In the genomic region with DNA sequence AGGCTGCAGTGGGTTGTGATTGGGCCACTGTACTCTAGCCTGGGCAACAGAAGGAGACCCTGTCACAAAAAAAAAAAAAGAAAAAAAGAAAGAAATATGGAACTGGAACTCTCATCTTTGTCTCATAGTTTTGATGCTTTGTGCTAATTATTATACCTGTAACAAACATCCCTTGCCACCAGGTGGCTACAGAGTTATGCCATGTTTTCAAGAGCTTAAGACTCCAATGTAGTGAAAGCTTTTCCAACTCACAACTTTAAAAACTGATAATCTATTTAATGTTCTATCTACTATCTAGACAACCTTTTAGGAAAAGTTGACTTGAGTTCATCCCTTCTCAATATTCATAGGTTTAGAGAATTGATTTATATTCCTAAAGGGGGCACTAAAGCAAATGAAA, we compare ENCODE assay signal across 9 cellular contexts. TPM values are rescaled to one million over a fixed set of nuclear protein-coding genes. Genes with fewer than 3 reads are reported as not detected.
DNase-seq lines count a peak whose midpoint lies in the region; ATAC-seq and TF ChIP-seq lines count a peak whose summit lies in the region.
"Had no signal": no experiment of that assay in that cellular context is flagged by ENCODE, and none has a peak within 500 bp of the region (broad histone marks: within the 10 kb centered on the region; RNA-seq: fewer than 3 reads in every experiment).

No MANE protein-coding gene starts in this region.

- no peaks in the 10 kb centered on the region for H3K9me3 Mint-ChIP-seq in activated CD4-positive, alpha-beta memory T cell treated with anti-CD3 and anti-CD28 coated beads, Interleukin-2, amount 10 ng/mL, durations not matched to agents 7 days and 5 days

- H3K4me1 Mint-ChIP-seq in activated CD4-positive, alpha-beta memory T cell treated with anti-CD3 and anti-CD28 coated beads, Interleukin-2, amount 10 ng/mL, durations not matched to agents 7 days and 5 days: no peaks in the 10 kb centered on the region

- H3K79me2 ChIP-seq in osteoblast (ENCODE audit: insufficient read depth, low read length): no peaks in the 10 kb centered on the region

- TF ChIP-seq CTCF in GM12865 (IDR thresholded peaks at IDR 0.05; ENCODE audit: insufficient read depth, low read depth, low read length, missing control alignments): peak; percentile 21
- peak; percentile 29 for TF ChIP-seq CTCF in cardiac fibroblast (IDR thresholded peaks at IDR 0.05; ENCODE audit: low read depth, low read length)
- peak; percentile 32 for TF ChIP-seq CTCF in osteoblast (IDR thresholded peaks at IDR 0.05; ENCODE audit: extremely low read depth, low read depth, low read length)

- no peaks in the 10 kb centered on the region for H4K20me1 ChIP-seq in osteoblast (ENCODE audit: insufficient read depth, low read length)

- peak; percentile 26; the same call in 1 of the 2 replicates for TF ChIP-seq RAD21 in Ishikawa (IDR thresholded peaks at IDR 0.05; ENCODE audit: low read depth)

- H3K27me3 Mint-ChIP-seq in activated CD4-positive, alpha-beta memory T cell treated with anti-CD3 and anti-CD28 coated beads, Interleukin-2, amount 10 ng/mL, durations not matched to agents 7 days and 5 days: no peaks in the 10 kb centered on the region

- no peaks in the 10 kb centered on the region for H3K4me1 ChIP-seq in osteoblast (ENCODE audit: insufficient read depth, low read length)

- CTCF ChIA-PET in activated CD4-positive, alpha-beta memory T cell treated with anti-CD3 and anti-CD28 coated beads, Interleukin-2, amount 10 ng/mL, durations not matched to agents 7 days and 5 days (lab: Charles Lee): no interaction called here

- H3K27ac Mint-ChIP-seq in activated CD4-positive, alpha-beta memory T cell treated with anti-CD3 and anti-CD28 coated beads, Interleukin-2, amount 10 ng/mL, durations not matched to agents 7 days and 5 days: no peak overlapping the region

- H3K36me3 ChIP-seq in osteoblast (ENCODE audit: insufficient read depth, low read length): no peaks in the 10 kb centered on the region

- peak; percentile 9 for DNase-seq in GM12865 (ENCODE audit: low read depth)
- peak; percentile 38 to 43 for DNase-seq in cardiac fibroblast (ENCODE audit: low read depth in 2 of 2)
- DNase-seq in osteoblast (ENCODE audit: insufficient read length, low spot score, missing footprints): no peak
- no peak for DNase-seq in activated CD4-positive, alpha-beta memory T cell treated with anti-CD3 and anti-CD28 coated beads, Interleukin-2, amount 10 ng/mL, durations not matched to agents 7 days and 5 days
- DNase-seq in DMS79 treated with DMSO at 0.1 percent for 48 hours (lab: John Stamatoyannopoulos, UW): no peak
- DNase-seq: activated CD4-positive, alpha-beta T cell treated with anti-CD3 and anti-CD28 coated beads, Interleukin-2, amount 50 U/mL, for 1 hour had no signal

- H3K4me3 Mint-ChIP-seq in activated CD4-positive, alpha-beta memory T cell treated with anti-CD3 and anti-CD28 coated beads, Interleukin-2, amount 10 ng/mL, durations not matched to agents 7 days and 5 days: no peak overlapping the region

- ATAC-seq in esophagus mucosa: no peak

- no peak for TF ChIP-seq EP300 in Ishikawa (IDR thresholded peaks at IDR 0.05; ENCODE audit: borderline replicate concordance)

- H3K4me2 ChIP-seq in osteoblast (ENCODE audit: insufficient read depth, low read length): no peak overlapping the region

- POLR2A ChIA-PET in activated CD4-positive, alpha-beta memory T cell treated with anti-CD3 and anti-CD28 coated beads, Interleukin-2, amount 10 ng/mL, durations not matched to agents 7 days and 5 days (lab: Charles Lee): no interaction called here

- no peak overlapping the region for H3K4me3 ChIP-seq in GM12865 (ENCODE audit: low read depth, low read length)
- no peak overlapping the region for H3K4me3 ChIP-seq in cardiac fibroblast (replicated peaks in 1 of 2; ENCODE audit: low read depth in 2 of 2, low read length in 2 of 2)
- H3K4me3 ChIP-seq in osteoblast (ENCODE audit: insufficient read depth, low read length): no peak overlapping the region

- peaks cover 6% of the 10 kb centered on the region for H3K27me3 ChIP-seq in osteoblast (ENCODE audit: insufficient read depth, low read length)

- no peaks in the 10 kb centered on the region for H3K36me3 Mint-ChIP-seq in activated CD4-positive, alpha-beta memory T cell treated with anti-CD3 and anti-CD28 coated beads, Interleukin-2, amount 10 ng/mL, durations not matched to agents 7 days and 5 days (ENCODE audit: low read depth)

- H2AFZ ChIP-seq in osteoblast (ENCODE audit: low read length): no peak overlapping the region

- no peak overlapping the region for H3K27ac ChIP-seq in osteoblast (ENCODE audit: low read depth, low read length)
- H3K27ac ChIP-seq: epithelial cell of prostate had no signal

- no peaks in the 10 kb centered on the region for H3K9me3 ChIP-seq in osteoblast (ENCODE audit: low read depth, low read length)

TF ChIP-seq in Ishikawa, 13 proteins besides CTCF, POLR2A, EP300 and RAD21:
- no peak for TF ChIP-seq EGR1 (IDR thresholded peaks at IDR 0.05)
- TF ChIP-seq TCF12 (IDR thresholded peaks at IDR 0.05; ENCODE audit: low read depth): no peak
- no peak for TF ChIP-seq ZBTB7A (IDR thresholded peaks at IDR 0.05; ENCODE audit: low read depth)
- no peak for TF ChIP-seq NFIC (IDR thresholded peaks at IDR 0.05)
- TF ChIP-seq YY1 (IDR thresholded peaks at IDR 0.05; ENCODE audit: low read depth): no peak
- TF ChIP-seq, protein P1, sequence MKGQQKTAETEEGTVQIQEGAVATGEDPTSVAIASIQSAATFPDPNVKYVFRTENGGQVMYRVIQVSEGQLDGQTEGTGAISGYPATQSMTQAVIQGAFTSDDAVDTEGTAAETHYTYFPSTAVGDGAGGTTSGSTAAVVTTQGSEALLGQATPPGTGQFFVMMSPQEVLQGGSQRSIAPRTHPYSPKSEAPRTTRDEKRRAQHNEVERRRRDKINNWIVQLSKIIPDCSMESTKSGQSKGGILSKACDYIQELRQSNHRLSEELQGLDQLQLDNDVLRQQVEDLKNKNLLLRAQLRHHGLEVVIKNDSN (IDR thresholded peaks at IDR 0.05): no peak

RNA-seq across cellular contexts. Expression of a gene that starts 42.4 kb away (rescaled TPM):
- total RNA-seq in osteoblast (not detected in 2 replicates), esophagus mucosa (not detected)
- total RNA-seq in activated CD4-positive, alpha-beta memory T cell treated with anti-CD3 and anti-CD28 coated beads, Interleukin-2, amount 10 ng/mL, durations not matched to agents 7 days and 5 days: not detected

Comparison
In these comparisons a context has a peak if more than half of its experiments do, and no peak if none do; other contexts are left out.
1. DNase-seq: peak in GM12865 (single experiment) and cardiac fibroblast (2 of 2); none in osteoblast (single experiment), activated CD4-positive, alpha-beta memory T cell treated with anti-CD3 and anti-CD28 coated beads, Interleukin-2, amount 10 ng/mL, durations not matched to agents 7 days and 5 days (single experiment) and DMS79 treated with DMSO at 0.1 percent for 48 hours (single experiment).
2. Peak in every context shown above with its lines, with median percentiles within 50 percentile points of each other: CTCF ChIP-seq.